In genomic region chr12:6534914-6535696, GRCh38 we compare ENCODE assay signal across 8 cellular contexts. TPM values are rescaled to one million over a fixed set of nuclear protein-coding genes. Genes with fewer than 3 reads are reported as not detected.
DNase-seq lines count a peak whose midpoint lies in the region; ATAC-seq and TF ChIP-seq lines count a peak whose summit lies in the region.

No MANE protein-coding gene starts in this region.

- ATAC-seq in HG03460 (IDR thresholded peaks at IDR 0.05; ENCODE audit: unreplicated experiment) = peak; percentile 0
- ATAC-seq in naive thymus-derived CD8-positive, alpha-beta T cell = peak; percentile 31 to 38
- peak; percentile 3 for ATAC-seq in stimulated activated naive CD8-positive, alpha-beta T cell treated with anti-CD3 and anti-CD28 coated beads, Interleukin-15, Interleukin-2, amounts not matched to agents 100 U/mL and 50 U/mL, for 24 hours

- H3K36me3 ChIP-seq in PC-9 (ENCODE audit: low read depth) = peaks cover 47% of the 10 kb centered on the region

- H3K36me3 Mint-ChIP-seq in naive thymus-derived CD8-positive, alpha-beta T cell = peaks cover 0 to 38% (median 12%) of the 10 kb centered on the region in 3 donors

- H2AFZ ChIP-seq in PC-9 = no peak overlapping the region

- peaks cover 45% of the 10 kb centered on the region for H4K20me1 ChIP-seq in PC-9 (ENCODE audit: insufficient read depth)

- peak overlapping the region; percentile 90 to 99 (median 96) for H3K27ac Mint-ChIP-seq in naive thymus-derived CD8-positive, alpha-beta T cell

- intact Hi-C loops in PC-9 (cut with micrococcal nuclease; ENCODE audit: unreplicated experiment) = loop anchor here (1.0 to 10.0 kb wide), 5 partner anchors 65 to 550 kb away; partner anchors contain the start of gene VAMP1

- peak overlapping the region; percentile 87 to 97 (median 92) for H3K4me3 Mint-ChIP-seq in naive thymus-derived CD8-positive, alpha-beta T cell

- peak overlapping the region; percentile 97 for H3K4me3 ChIP-seq in PC-9

- TSS peak; percentile 42 for BruUV-seq in PC-9 (replicated peaks; lab: Mats Ljungman, UMichigan)

- DNase-seq in NCI-H1436 (lab: John Stamatoyannopoulos, UW) (peak; percentile 61), NCI-H1436 treated with DMSO at 0.1 percent for 48 hours (lab: John Stamatoyannopoulos, UW) (no peak), PC-9 (peak; percentile 72 to 76), fibroblast of gingiva (ENCODE audit: low read depth) (peak; percentile 72)
- peak; percentile 48 to 64 for DNase-seq in activated T-helper 1 cell treated with anti-CD3 and anti-CD28 coated beads, Interleukin-2, amount 50 U/mL, for 16 hours (ENCODE audit: low read depth in 1 of 2, low spot score in 1 of 2)
- DNase-seq in naive thymus-derived CD8-positive, alpha-beta T cell = peak; percentile 52 to 82 (median 62)
- DNase-seq in stimulated activated naive CD8-positive, alpha-beta T cell treated with anti-CD3 and anti-CD28 coated beads, Interleukin-15, Interleukin-2, amounts not matched to agents 100 U/mL and 50 U/mL, for 24 hours = peak; percentile 74

- H3F3A ChIP-seq in PC-9 (ENCODE audit: insufficient read depth, low read depth) = peaks cover 93% of the 10 kb centered on the region

- POLR2A ChIA-PET in PC-9 (lab: Charles Lee; ENCODE audit: unreplicated experiment) = interaction anchor here (0.6 to 1.1 kb wide), 4 partner anchors 12 to 316 kb away, joined by 3 to 4 read pairs (median 3); no protein-coding TSS in a partner anchor
- POLR2A ChIA-PET in naive thymus-derived CD8-positive, alpha-beta T cell (lab: Charles Lee) = interaction anchor here (0.7 to 7.9 kb wide), 34 partner anchors 12 to 412 kb away, joined by 3 to 100 read pairs (median 5); partner anchors contain the start of genes CD27, COPS7A, MLF2 and MRPL51

- CTCF ChIA-PET in PC-9 (lab: Charles Lee) = interaction anchor here (0.7 kb wide), 1 partner anchor 339 kb away, joined by 4 read pairs; no protein-coding TSS in a partner anchor

- peak overlapping the region; percentile 83 for H3K27ac ChIP-seq in PC-9

- no peaks in the 10 kb centered on the region for H3K27me3 Mint-ChIP-seq in naive thymus-derived CD8-positive, alpha-beta T cell

- peak overlapping the region; percentile 96 for H3K4me2 ChIP-seq in PC-9

- TF ChIP-seq CTCF in PC-9 (conservative IDR thresholded peaks at IDR 0.05) = no peak

- peaks cover 61% of the 10 kb centered on the region for H3K79me2 ChIP-seq in PC-9 (ENCODE audit: low read depth)

- peaks cover 51% of the 10 kb centered on the region for H3K4me1 ChIP-seq in PC-9 (replicated peaks; ENCODE audit: insufficient read depth)

- no peaks in the 10 kb centered on the region for H3K9me3 ChIP-seq in PC-9 (ENCODE audit: insufficient read depth, low read depth)

- no peaks in the 10 kb centered on the region for H3K27me3 ChIP-seq in PC-9 (ENCODE audit: insufficient read depth, low read depth)

- peaks cover 0 to 2% (median 0%) of the 10 kb centered on the region in 9 donors for H3K9me3 Mint-ChIP-seq in naive thymus-derived CD8-positive, alpha-beta T cell

- H3K9me2 ChIP-seq in PC-9 (ENCODE audit: insufficient read depth) = no peaks in the 10 kb centered on the region

- H3K4me1 Mint-ChIP-seq in naive thymus-derived CD8-positive, alpha-beta T cell = peaks cover 18 to 61% (median 58%) of the 10 kb centered on the region in 4 donors

RNA-seq across cellular contexts. Expression of gene GAPDH, which starts 0.8 kb away (rescaled TPM):
- 6,143 and 8,169 TPM in 2 replicates for total RNA-seq in PC-9 (2021)
- 100 to 1,000 TPM; 355 to 363 TPM for total RNA-seq in naive thymus-derived CD8-positive, alpha-beta T cell
- 1,000 to 10,000 TPM; 1,014 to 1,110 (median 1,062) TPM for polyA plus RNA-seq in naive thymus-derived CD8-positive, alpha-beta T cell

RNA-seq across cellular contexts. Expression of gene IFFO1, which starts 20.7 kb away (rescaled TPM):
- total RNA-seq in PC-9 (2021) = 0.65 and 0.70 TPM in 2 replicates
- 10 to 100 TPM; 40.9 to 45.9 TPM for total RNA-seq in naive thymus-derived CD8-positive, alpha-beta T cell
- 10 to 100 TPM in 1 of 3 donors, 1 to 10 TPM in 2; 3.7 to 10.8 (median 4.4) TPM for polyA plus RNA-seq in naive thymus-derived CD8-positive, alpha-beta T cell

RNA-seq across cellular contexts. Expression of gene NOP2, which starts 33.0 kb away (rescaled TPM):
- 97.5 and 101 TPM in 2 replicates for total RNA-seq in PC-9 (2021)
- total RNA-seq in naive thymus-derived CD8-positive, alpha-beta T cell = 100 to 1,000 TPM in 1 of 2 experiments, 10 to 100 TPM in 1; 99.2 to 104 TPM
- polyA plus RNA-seq in naive thymus-derived CD8-positive, alpha-beta T cell = 10 to 100 TPM; 23.6 to 41.7 (median 24.7) TPM

RNA-seq across cellular contexts. Expression of gene NCAPD2, which starts 41.2 kb away (rescaled TPM):
- total RNA-seq in PC-9 (2021) = 220 and 266 TPM in 2 replicates
- 10 to 100 TPM; 40.4 to 46.3 TPM for total RNA-seq in naive thymus-derived CD8-positive, alpha-beta T cell
- 10 to 100 TPM; 24.7 to 45.3 (median 28.1) TPM for polyA plus RNA-seq in naive thymus-derived CD8-positive, alpha-beta T cell

RNA-seq across cellular contexts. Expression of gene MRPL51, which starts 42.0 kb away (rescaled TPM):
- total RNA-seq in PC-9 (2021) = 432 and 456 TPM in 2 replicates
- total RNA-seq in naive thymus-derived CD8-positive, alpha-beta T cell = 10 to 100 TPM; 71.6 to 77.3 TPM
- 100 to 1,000 TPM; 220 to 230 (median 224) TPM for polyA plus RNA-seq in naive thymus-derived CD8-positive, alpha-beta T cell

Comparison
In these comparisons a context has a peak if more than half of its experiments do, and no peak if none do; other contexts are left out.
1. RNA of gene GAPDH, which starts 0.8 kb away (total RNA-seq): 6,143 to 8,169 TPM in PC-9; 355 to 363 TPM in naive thymus-derived CD8-positive, alpha-beta T cell; every median in the first group is over 10 times any median in the second.
2. RNA of gene IFFO1, which starts 20.7 kb away (total RNA-seq): 40.9 to 45.9 TPM in naive thymus-derived CD8-positive, alpha-beta T cell; 0.65 to 0.70 TPM in PC-9; every median in the first group is over 10 times any median in the second.
3. Peak in every context shown above with its lines, with median percentiles within 50 percentile points of each other: ATAC-seq.